Comparison of ENCODE assay signal across 17 cellular contexts in genomic region chr16:89938636-89938885, GRCh38. TPM values are rescaled to one million over a fixed set of nuclear protein-coding genes. Genes with fewer than 3 reads are reported as not detected.
DNase-seq lines count a peak whose midpoint lies in the region; ATAC-seq and TF ChIP-seq lines count a peak whose summit lies in the region.
"Had no signal": no experiment of that assay in that cellular context is flagged by ENCODE, and none has a peak within 500 bp of the region (broad histone marks: within the 10 kb centered on the region; RNA-seq: fewer than 3 reads in every experiment).

No MANE protein-coding gene starts in this region.

- peak; percentile 59 for DNase-seq in Right ventricle myocardium inferior (ENCODE audit: missing footprints)
- no peak for DNase-seq in right cardiac atrium
- DNase-seq in osteoblast (ENCODE audit: insufficient read length, low spot score, missing footprints): peak; percentile 54
- no peak for DNase-seq in NK-92 (lab: John Stamatoyannopoulos, UW; ENCODE audit: unreplicated experiment)
- DNase-seq: AML-193; CD4-positive, alpha-beta T cell; GF-D8; HCEC 1CT; KBM-7 had no signal

- no peak overlapping the region for H3K27ac ChIP-seq in right cardiac atrium (ENCODE audit: low read length)
- peak overlapping the region; percentile 93 for H3K27ac ChIP-seq in DOHH2 (ENCODE audit: low read depth, low read length)
- no peak overlapping the region for H3K27ac ChIP-seq in osteoblast (ENCODE audit: low read depth, low read length)
- H3K27ac ChIP-seq: C4-2B, HL-60 had no signal

- H3K4me2 ChIP-seq in DOHH2 (ENCODE audit: low read length) (no peak overlapping the region), osteoblast (ENCODE audit: insufficient read depth, low read length) (no peak overlapping the region)
- H3K4me2 ChIP-seq: GM23338 had no signal

- H3K4me1 ChIP-seq in right cardiac atrium (ENCODE audit: control insufficient read depth, insufficient read depth, low read length) (no peaks in the 10 kb centered on the region), DOHH2 (ENCODE audit: control insufficient read depth, low read length) (peaks cover 58% of the 10 kb centered on the region), osteoblast (ENCODE audit: insufficient read depth, low read length) (no peaks in the 10 kb centered on the region)

- no peak for TF ChIP-seq CTCF in DOHH2 (IDR thresholded peaks at IDR 0.05; ENCODE audit: low read depth, low read length, poor library complexity, severe bottlenecking)
- TF ChIP-seq CTCF in osteoblast (IDR thresholded peaks at IDR 0.05; ENCODE audit: extremely low read depth, low read depth, low read length): no peak

- H3K79me2 ChIP-seq in DOHH2 (ENCODE audit: control insufficient read depth, low read length) (0 out of 2 replicates have a peak, but pooled peaks cover 3% of the 10 kb centered on the region), osteoblast (ENCODE audit: insufficient read depth, low read length) (no peaks in the 10 kb centered on the region)

- H3K9me3 ChIP-seq in right cardiac atrium (ENCODE audit: control insufficient read depth, low read length) (no peaks in the 10 kb centered on the region), DOHH2 (ENCODE audit: control insufficient read depth, insufficient read depth, low read length) (no peaks in the 10 kb centered on the region), osteoblast (ENCODE audit: low read depth, low read length) (no peaks in the 10 kb centered on the region)
- H3K9me3 ChIP-seq: Caco-2 had no signal

- intact Hi-C loops in Right ventricle myocardium inferior (cut with DNase I) (no loop called here), right cardiac atrium (cut with DNase I) (no loop called here)

- no peak overlapping the region for H2AFZ ChIP-seq in osteoblast (ENCODE audit: low read length)
- H2AFZ ChIP-seq: GM23338 had no signal

- H3K27me3 ChIP-seq in right cardiac atrium (ENCODE audit: control insufficient read depth, insufficient read depth) (no peaks in the 10 kb centered on the region), DOHH2 (ENCODE audit: control insufficient read depth, low read length) (no peaks in the 10 kb centered on the region), osteoblast (ENCODE audit: insufficient read depth, low read length) (no peaks in the 10 kb centered on the region)

- no peaks in the 10 kb centered on the region for H3K9me2 ChIP-seq in DOHH2 (replicated peaks; ENCODE audit: control insufficient read depth, low read length)

- no peak overlapping the region for H3K4me3 ChIP-seq in right cardiac atrium (ENCODE audit: low read length)
- H3K4me3 ChIP-seq in DOHH2 (ENCODE audit: low read length): no peak overlapping the region
- no peak overlapping the region for H3K4me3 ChIP-seq in osteoblast (ENCODE audit: insufficient read depth, low read length)
- H3K4me3 ChIP-seq: GM23338 had no signal

- H4K20me1 ChIP-seq in DOHH2 (ENCODE audit: control insufficient read depth, insufficient read depth, low read depth, low read length): no peaks in the 10 kb centered on the region
- H4K20me1 ChIP-seq in osteoblast (ENCODE audit: insufficient read depth, low read length): peaks cover 10% of the 10 kb centered on the region

- H3K36me3 ChIP-seq in DOHH2 (ENCODE audit: control insufficient read depth, low read length) (peaks cover 48% of the 10 kb centered on the region), osteoblast (ENCODE audit: insufficient read depth, low read length) (peaks cover 19% of the 10 kb centered on the region)

- ATAC-seq in Right ventricle myocardium inferior (no peak), right cardiac atrium (no peak), esophagus mucosa (peak; percentile 13), HG03565 (IDR thresholded peaks at IDR 0.05; ENCODE audit: unreplicated experiment) (no peak), GM18858 (IDR thresholded peaks at IDR 0.05; ENCODE audit: unreplicated experiment) (no peak)
- ATAC-seq: GM23338 had no signal

- peaks cover 51% of the 10 kb centered on the region for H3F3A ChIP-seq in DOHH2 (ENCODE audit: control insufficient read depth, insufficient read depth)

- WGBS in right cardiac atrium: 68% methylated on average over 9 of the region's 9 CpGs

RNA-seq across cellular contexts. Expression of gene DEF8, which starts 10.0 kb away (rescaled TPM):
- total RNA-seq in Right ventricle myocardium inferior (40.5 TPM), right cardiac atrium (10 to 100 TPM; 41.4 to 60.0 (median 47.4) TPM), esophagus mucosa (29.9 TPM), osteoblast (48.6 and 48.9 TPM in 2 replicates)
- polyA plus RNA-seq in right cardiac atrium: 65.4 TPM

RNA-seq across cellular contexts. Expression of gene TUBB3, which starts 15.4 kb away (rescaled TPM):
- total RNA-seq in Right ventricle myocardium inferior: 2.8 TPM
- total RNA-seq in right cardiac atrium: 1 to 10 TPM; 1.1 to 6.6 (median 1.9) TPM
- 2.1 TPM for polyA plus RNA-seq in right cardiac atrium
- total RNA-seq in esophagus mucosa: 22.0 TPM
- 166 and 239 TPM in 2 replicates for total RNA-seq in osteoblast

RNA-seq across cellular contexts. Expression of gene MC1R, which starts 19.9 kb away (rescaled TPM):
- 1.5 TPM for total RNA-seq in Right ventricle myocardium inferior
- total RNA-seq in right cardiac atrium: 1 to 10 TPM; 1.3 to 2.6 (median 1.7) TPM
- 1.5 TPM for polyA plus RNA-seq in right cardiac atrium
- 1.6 TPM for total RNA-seq in esophagus mucosa
- total RNA-seq in osteoblast: 4.7 and 5.1 TPM in 2 replicates

Comparison
In these comparisons a context has a peak if more than half of its experiments do, and no peak if none do; other contexts are left out.
1. DNase-seq: peak in Right ventricle myocardium inferior (single experiment) and osteoblast (single experiment); none in right cardiac atrium (0 of 3) and NK-92 (single experiment).